8 cellular contexts compared by ENCODE assay signal in the genomic region with DNA sequence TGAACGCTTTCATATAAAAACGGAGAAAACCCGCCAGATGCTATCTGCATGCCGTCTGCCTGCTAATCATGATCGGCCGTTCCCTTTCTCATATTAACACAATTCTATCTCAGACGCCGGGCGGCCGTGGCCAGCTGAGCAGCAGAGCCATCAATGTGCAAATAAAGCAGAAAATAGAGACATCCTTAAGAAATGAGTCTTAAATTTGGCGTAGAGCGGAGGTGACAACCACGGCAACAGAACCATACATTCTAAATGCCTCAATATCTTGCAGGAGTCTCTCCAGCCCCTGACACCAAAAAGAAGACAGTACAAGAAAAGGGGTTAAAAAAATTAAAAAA. TPM values are rescaled to one million over a fixed set of nuclear protein-coding genes. Genes with fewer than 3 reads are reported as not detected.
DNase-seq lines count a peak whose midpoint lies in the region; ATAC-seq and TF ChIP-seq lines count a peak whose summit lies in the region.

No MANE protein-coding gene starts in this region.

- H3K4me3 Mint-ChIP-seq in T-helper 2 cell treated with Interferon-gamma antibody and Interleukin-4, amounts not matched to agents 5 μg/mL and 100 μg/mL, for 36 hours = peak overlapping the region; percentile 87

- DNase-seq in AG04449 (ENCODE audit: low read depth, low spot score) (no peak), HCT116 (ENCODE audit: low read depth, low spot score) (no peak), foreskin fibroblast (peak; percentile 43 to 75), spleen (no peak), NCI-H187 (lab: John Stamatoyannopoulos, UW) (no peak), NCI-H524 treated with DMSO at 0.1 percent for 48 hours (lab: John Stamatoyannopoulos, UW) (no peak), NCI-H1436 treated with DMSO at 0.1 percent for 48 hours (lab: John Stamatoyannopoulos, UW) (no peak)
- no peak for DNase-seq in T-helper 2 cell treated with Interferon-gamma antibody and Interleukin-4, amounts not matched to agents 5 μg/mL and 100 μg/mL, for 36 hours (ENCODE audit: low spot score)

- H3K9me3 ChIP-seq in HCT116 (ENCODE audit: control insufficient read depth in 1 of 2, insufficient read depth in 1 of 2, low read depth in 1 of 2, low read length in 2 of 2) (no peaks in the 10 kb centered on the region), spleen (peaks cover 0 to 8% (median 0%) of the 10 kb centered on the region in 8 donors)

- intact Hi-C loops in HCT116 (cut with micrococcal nuclease) (loop anchor here (10.0 kb wide), 1 partner anchor 1153 kb away; no protein-coding TSS in a partner anchor), spleen (cut with DNase I; ENCODE audit: low total_unique reads) (no loop called here)

- no peaks in the 10 kb centered on the region for H3K9me2 ChIP-seq in HCT116 (ENCODE audit: insufficient read depth)

- peaks cover 20% of the 10 kb centered on the region for H3K27me3 ChIP-seq in HCT116 (ENCODE audit: insufficient read depth, low read length)
- H3K27me3 ChIP-seq in spleen (replicated peaks in 1 of 7) = peaks cover 0 to 100% (median 69%) of the 10 kb centered on the region in 7 donors

- no peak overlapping the region for H2AFZ ChIP-seq in HCT116 (ENCODE audit: low read depth, low read length, poor library complexity, severe bottlenecking)

- peaks cover 9% of the 10 kb centered on the region for H3K36me3 Mint-ChIP-seq in T-helper 2 cell treated with Interferon-gamma antibody and Interleukin-4, amounts not matched to agents 5 μg/mL and 100 μg/mL, for 36 hours (ENCODE audit: low read depth)

- H3K36me3 ChIP-seq in HCT116 (ENCODE audit: control insufficient read depth in 1 of 2, insufficient read depth in 2 of 2, low read length in 2 of 2) (no peaks in the 10 kb centered on the region), spleen (no peaks in the 10 kb centered on the region)

- H3K4me2 ChIP-seq in HCT116 (ENCODE audit: low read length) = peak overlapping the region; percentile 67

- no peak overlapping the region for H3K27ac ChIP-seq in HCT116 (ENCODE audit: low read depth, low read length)
- H3K27ac ChIP-seq in spleen = no peak overlapping the region

- peaks cover 68% of the 10 kb centered on the region for H3K27me3 Mint-ChIP-seq in T-helper 2 cell treated with Interferon-gamma antibody and Interleukin-4, amounts not matched to agents 5 μg/mL and 100 μg/mL, for 36 hours (ENCODE audit: low read depth)

- POLR2A ChIA-PET in AG04449 (lab: Yijun Ruan, JAX) (interaction anchor here (0.6 kb wide), 1 partner anchor 354 kb away, joined by 4 read pairs; no protein-coding TSS in a partner anchor), HCT116 (lab: Charles Lee) (no interaction called here)

- TF ChIP-seq CTCF in AG04449 (IDR thresholded peaks at IDR 0.05; ENCODE audit: insufficient read depth, low read length, missing control alignments) (no peak), HCT116 (IDR thresholded peaks at IDR 0.05 in 2 of 3, conservative IDR thresholded peaks at IDR 0.05 in 1 of 3; ENCODE audit: borderline replicate concordance in 1 of 3, insufficient read depth in 1 of 3, low read depth in 2 of 3, low read length in 2 of 3) (no peak), foreskin fibroblast (IDR thresholded peaks at IDR 0.05; ENCODE audit: low read depth, low read length) (no peak), spleen (IDR thresholded peaks at IDR 0.05 in 8 of 11, conservative IDR thresholded peaks at IDR 0.05 in 3 of 11) (no peak)

- H3K79me2 ChIP-seq in HCT116 (ENCODE audit: insufficient read depth, low read length) = no peaks in the 10 kb centered on the region

- TF ChIP-seq RAD21 in HCT116 (IDR thresholded peaks at IDR 0.05; ENCODE audit: low read depth) = no peak

- RAD21 ChIA-PET in HCT116 (lab: Charles Lee; ENCODE audit: low non-redundant PET in 1 of 2, low total read pairs in 2 of 2, uncharacterized antibody in 2 of 2, unreplicated experiment in 2 of 2) = no interaction called here

- 2 to 6% (median 3%) methylated on average over 13 of the region's 13 CpGs for WGBS in spleen, 5 donors

- H4K20me1 ChIP-seq in HCT116 (ENCODE audit: insufficient read depth) = no peaks in the 10 kb centered on the region; the same call in 1 of the 2 replicates

- TF ChIP-seq POLR2A in HCT116 (IDR thresholded peaks at IDR 0.05; ENCODE audit: borderline replicate concordance, extremely low read depth, insufficient read depth, insufficient read length) (no peak), spleen (IDR thresholded peaks at IDR 0.05) (no peak)

- peak overlapping the region; percentile 85 for H3K27ac Mint-ChIP-seq in T-helper 2 cell treated with Interferon-gamma antibody and Interleukin-4, amounts not matched to agents 5 μg/mL and 100 μg/mL, for 36 hours

- H3K4me1 ChIP-seq in HCT116 (ENCODE audit: control insufficient read depth in 1 of 2, insufficient read depth in 2 of 2, low read length in 2 of 2) = peaks cover 0 to 7% of the 10 kb centered on the region in 2 experiments; a peak in 1 of 4 replicates
- H3K4me1 ChIP-seq in spleen = peaks cover 6 to 53% (median 43%) of the 10 kb centered on the region in 6 donors

- CTCF ChIA-PET in AG04449 (lab: Yijun Ruan, JAX) (interaction anchor here (0.9 to 3.4 kb wide), 4 partner anchors 9 to 646 kb away, joined by 3 to 13 read pairs (median 6); no protein-coding TSS in a partner anchor), HCT116 (lab: Charles Lee) (no interaction called here)

- H3K9me3 Mint-ChIP-seq in T-helper 2 cell treated with Interferon-gamma antibody and Interleukin-4, amounts not matched to agents 5 μg/mL and 100 μg/mL, for 36 hours = peaks cover 8% of the 10 kb centered on the region

- H3K4me1 Mint-ChIP-seq in T-helper 2 cell treated with Interferon-gamma antibody and Interleukin-4, amounts not matched to agents 5 μg/mL and 100 μg/mL, for 36 hours (ENCODE audit: low read depth) = peaks cover 21% of the 10 kb centered on the region

- H3K9ac ChIP-seq in HCT116 (ENCODE audit: low read length) = 0 out of 2 replicates have a peak overlapping the region, but pooled peaks have one; percentile 19

- H3K4me3 ChIP-seq in AG04449 (ENCODE audit: low read depth, low read length) (peak overlapping the region; percentile 69), HCT116 (replicated peaks in 1 of 2; ENCODE audit: low read depth in 1 of 2, low read length in 2 of 2) (peak overlapping the region; percentile 50 to 54), foreskin fibroblast (ENCODE audit: low read depth in 1 of 2, low read length in 2 of 2) (peak overlapping the region; percentile 81 to 95), spleen (peak overlapping the region in 6 of 8 donors; percentile 70 to 88 (median 76))

- ATAC-seq in HCT116 = no peak

- BruUV-seq in HCT116 (replicated peaks; lab: Mats Ljungman, UMichigan) = no TSS peak

TF ChIP-seq in HCT116, 20 proteins besides CTCF, POLR2A, EP300 and RAD21 (continues in another document):
- TF ChIP-seq EZH2phosphoT487 (IDR thresholded peaks at IDR 0.05; ENCODE audit: borderline replicate concordance) (no peak), TCF7L2 (IDR thresholded peaks at IDR 0.05; ENCODE audit: borderline replicate concordance, extremely low read depth, insufficient read depth, insufficient read length) (no peak), REST (IDR thresholded peaks at IDR 0.05; ENCODE audit: low read depth) (no peak), CEBPB (IDR thresholded peaks at IDR 0.05; ENCODE audit: low read depth) (no peak), POLR2AphosphoS5 (IDR thresholded peaks at IDR 0.05; ENCODE audit: low read depth, low read length) (no peak), YY1 (IDR thresholded peaks at IDR 0.05; ENCODE audit: extremely low read depth, insufficient replicate concordance, low read depth, low read length) (no peak), ZNF274 (IDR thresholded peaks at IDR 0.05; ENCODE audit: low read depth, low read length) (no peak), FOSL1 (IDR thresholded peaks at IDR 0.05; ENCODE audit: low read depth) (no peak), EGR1 (IDR thresholded peaks at IDR 0.05; ENCODE audit: low read depth) (no peak), SIN3A (IDR thresholded peaks at IDR 0.05; ENCODE audit: low read depth) (no peak), EZH2 (IDR thresholded peaks at IDR 0.05) (no peak)

RNA-seq across cellular contexts. Expression of gene IRX5, which starts 2.7 kb away (rescaled TPM):
- total RNA-seq in HCT116 (2021; ENCODE audit: unreplicated experiment) = 0.86 TPM
- polyA plus RNA-seq in HCT116 (2012) = 0.12 and 0.31 TPM in 2 replicates
- not detected for total RNA-seq in spleen
- not detected for polyA plus RNA-seq in spleen

Comparison
In these comparisons a context has a peak if more than half of its experiments do, and no peak if none do; other contexts are left out.
1. DNase-seq: peak in foreskin fibroblast (2 of 2); none in AG04449 (single experiment), HCT116 (single experiment), T-helper 2 cell treated with Interferon-gamma antibody and Interleukin-4, amounts not matched to agents 5 μg/mL and 100 μg/mL, for 36 hours (single experiment), spleen (single experiment), NCI-H187 (0 of 2), NCI-H524 treated with DMSO at 0.1 percent for 48 hours (single experiment) and NCI-H1436 treated with DMSO at 0.1 percent for 48 hours (single experiment).
2. Peak in every context shown above with its lines, with median percentiles within 50 percentile points of each other: H3K4me3 ChIP-seq.